ENCODE assay signal across 8 cellular contexts in genomic region chr1:226697151-226697575, GRCh38. TPM values are rescaled to one million over a fixed set of nuclear protein-coding genes. Genes with fewer than 3 reads are reported as not detected.
DNase-seq lines count a peak whose midpoint lies in the region; ATAC-seq and TF ChIP-seq lines count a peak whose summit lies in the region.

No MANE protein-coding gene starts in this region.

- H3K4me3 Mint-ChIP-seq in naive B cell, result peak overlapping the region; percentile 24 to 83 (median 78)

- ATAC-seq in GM18511 (IDR thresholded peaks at IDR 0.05; ENCODE audit: unreplicated experiment), result peak; percentile 75
- peak; percentile 71 for ATAC-seq in HG02884 (IDR thresholded peaks at IDR 0.05; ENCODE audit: unreplicated experiment)
- ATAC-seq in naive B cell (ENCODE audit: low read depth in 2 of 2), result peak; percentile 88 to 89

- H3K4me1 Mint-ChIP-seq in naive B cell, result peaks cover 69 to 96% (median 88%) of the 10 kb centered on the region in 3 donors

- no peak overlapping the region for H3K4me3 ChIP-seq in coronary artery

- peak; percentile 53 for DNase-seq in amniotic epithelial cell (ENCODE audit: low read depth)
- peak; percentile 80 for DNase-seq in naive B cell
- no peak for DNase-seq in NCI-H2227 (lab: John Stamatoyannopoulos, UW; ENCODE audit: unreplicated experiment)
- no peak for DNase-seq in AG08395 (ENCODE audit: low spot score)
- no peak for DNase-seq in coronary artery (ENCODE audit: low spot score)
- no peak for DNase-seq in NCI-H187 treated with DMSO at 0.1 percent for 48 hours (lab: John Stamatoyannopoulos, UW)

- H3K27ac ChIP-seq in coronary artery, result peak overlapping the region in 1 of 2 donors; percentile 3

- peaks cover 3 to 7% of the 10 kb centered on the region in 2 donors for H3K36me3 Mint-ChIP-seq in naive B cell

- H3K27ac Mint-ChIP-seq in naive B cell, result peak overlapping the region; percentile 99 to 100 (median 100)

- H3K27me3 Mint-ChIP-seq in naive B cell, result no peaks in the 10 kb centered on the region

- no peak for TF ChIP-seq CTCF in coronary artery (IDR thresholded peaks at IDR 0.05)

- no peaks in the 10 kb centered on the region for H3K9me3 Mint-ChIP-seq in naive B cell

RNA-seq across cellular contexts. Expression of gene ITPKB, which starts 41.9 kb away (rescaled TPM):
- 10 to 100 TPM; 24.5 to 48.9 (median 34.1) TPM for polyA plus RNA-seq in naive B cell (ENCODE audit: low read depth in 6 of 6)

Comparison
In these comparisons a context has a peak if more than half of its experiments do, and no peak if none do; other contexts are left out.
1. DNase-seq: peak in amniotic epithelial cell (single experiment) and naive B cell (single experiment); none in NCI-H2227 (single experiment), AG08395 (single experiment), coronary artery (single experiment) and NCI-H187 treated with DMSO at 0.1 percent for 48 hours (single experiment).
2. Peak in every context shown above with its lines, with median percentiles within 50 percentile points of each other: ATAC-seq.